22 cellular contexts compared by ENCODE assay signal in the genomic region with DNA sequence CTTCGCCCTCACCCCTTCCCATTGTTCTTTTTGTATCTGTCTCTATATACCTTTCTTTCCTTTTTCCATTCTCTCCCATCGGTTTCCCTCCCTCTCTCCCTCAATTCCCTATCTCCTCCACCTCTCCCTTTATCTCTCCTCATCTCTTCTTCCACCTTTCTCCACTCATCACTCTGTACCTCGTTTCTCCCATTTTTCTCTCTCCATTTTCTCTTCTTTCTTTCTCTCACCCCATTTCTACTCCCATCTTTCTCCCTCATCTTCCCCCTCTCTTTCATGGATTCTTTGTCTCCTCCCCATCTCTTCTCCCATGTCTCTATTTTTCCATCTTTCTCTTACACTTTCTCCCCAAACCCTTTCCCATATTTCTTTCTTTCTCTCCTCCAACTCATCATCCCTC.
A peak's percentile ranks its signal among the peaks of the same experiment; 100 is the strongest.
DNase-seq lines count a peak whose midpoint lies in the region; ATAC-seq and TF ChIP-seq lines count a peak whose summit lies in the region.
"Had no signal": no experiment of that assay in that cellular context is flagged by ENCODE, and none has a peak within 500 bp of the region (broad histone marks: within the 10 kb centered on the region; RNA-seq: fewer than 3 reads in every experiment).

No MANE protein-coding gene starts in this region.

- no peak overlapping the region for H3K4me3 Mint-ChIP-seq in activated B cell treated with CpG ODN at 0.5 μM for 24 hours
- H3K4me3 Mint-ChIP-seq: B cell; CD4-positive, alpha-beta T cell; CD8-positive, alpha-beta T cell had no signal

- POLR2A ChIA-PET in activated B cell treated with CpG ODN at 0.5 μM for 24 hours (lab: Charles Lee) = no interaction called here

- H3K9me3 ChIP-seq in BLaER1 (peaks cover 40% of the 10 kb centered on the region), DND-41 (ENCODE audit: insufficient read depth, low read length, severe bottlenecking) (no peaks in the 10 kb centered on the region), Loucy (ENCODE audit: insufficient read depth, low read depth, low read length) (no peaks in the 10 kb centered on the region), HAP-1 (no peaks in the 10 kb centered on the region)
- H3K9me3 ChIP-seq: A549, Caco-2 had no signal

- H3K27ac ChIP-seq in BLaER1 = peak overlapping the region; percentile 45; the same call in 1 of the 2 replicates
- H3K27ac ChIP-seq in DND-41 (ENCODE audit: low read length) = peak overlapping the region; percentile 84
- H3K27ac ChIP-seq: 22Rv1, A549, C4-2B had no signal

- DNase-seq in DND-41 = no peak
- DNase-seq in activated B cell treated with CpG ODN at 0.5 μM for 24 hours = no peak
- DNase-seq in HAP-1 (ENCODE audit: low spot score in 2 of 2) = no peak
- DNase-seq in activated CD8-positive, alpha-beta memory T cell treated with anti-CD3 and anti-CD28 coated beads, Interleukin-2, amount 50 U/mL, for 4 hours = no peak
- no peak for DNase-seq in DMS 273 (lab: John Stamatoyannopoulos, UW; ENCODE audit: unreplicated experiment)
- DNase-seq: AML-193; Caco-2; Calu3; CD4-positive, alpha-beta T cell; CD8-positive, alpha-beta T cell; DMS 273 treated with DMSO at 0.1 percent for 48 hours; DMS153; DMS53; DMS79; GF-D8 had no signal

- TF ChIP-seq CTCF in DND-41 (IDR thresholded peaks at IDR 0.05; ENCODE audit: borderline replicate concordance, extremely low read depth, low read length, poor library complexity, severe bottlenecking) (no peak), Loucy (conservative IDR thresholded peaks at IDR 0.05; ENCODE audit: low read length) (no peak), activated B cell treated with CpG ODN at 0.5 μM for 24 hours (IDR thresholded peaks at IDR 0.05) (peak; percentile 33)

- H3K9me3 Mint-ChIP-seq in activated B cell treated with CpG ODN at 0.5 μM for 24 hours = no peaks in the 10 kb centered on the region
- H3K9me3 Mint-ChIP-seq: CD4-positive, alpha-beta T cell; CD8-positive, alpha-beta T cell had no signal

- ATAC-seq in DND-41 (ENCODE audit: insufficient read depth, low read depth) (no peak), activated B cell treated with CpG ODN at 0.5 μM for 24 hours (ENCODE audit: low read depth) (no peak), HG03457 (IDR thresholded peaks at IDR 0.05; ENCODE audit: unreplicated experiment) (no peak)
- ATAC-seq: A549; CD8-positive, alpha-beta T cell had no signal

- H3K4me1 ChIP-seq in BLaER1 = peaks cover 35% of the 10 kb centered on the region
- peaks cover 27% of the 10 kb centered on the region for H3K4me1 ChIP-seq in DND-41 (ENCODE audit: insufficient read depth, low read length)
- peaks cover 21% of the 10 kb centered on the region for H3K4me1 ChIP-seq in Loucy (ENCODE audit: insufficient read depth, low read length, poor library complexity, severe bottlenecking)
- no peaks in the 10 kb centered on the region for H3K4me1 ChIP-seq in HAP-1
- H3K4me1 ChIP-seq: A549, Caco-2 had no signal

- H3K27me3 ChIP-seq in BLaER1 = no peaks in the 10 kb centered on the region
- no peaks in the 10 kb centered on the region for H3K27me3 ChIP-seq in DND-41 (ENCODE audit: insufficient read depth, low read length, poor library complexity)
- H3K27me3 ChIP-seq in Loucy (ENCODE audit: insufficient read depth, low read length, poor library complexity, severe bottlenecking) = no peaks in the 10 kb centered on the region
- H3K27me3 ChIP-seq in HAP-1 (ENCODE audit: low read depth) = no peaks in the 10 kb centered on the region

- H3K79me2 ChIP-seq in DND-41 (ENCODE audit: insufficient read depth, low read length) (no peaks in the 10 kb centered on the region), Loucy (ENCODE audit: insufficient read depth, low read length) (no peaks in the 10 kb centered on the region)

- in situ Hi-C loops in HAP-1 (cut with MboI; ENCODE audit: low sequenced_read_pairs) = no loop called here

- H3K27me3 Mint-ChIP-seq in activated B cell treated with CpG ODN at 0.5 μM for 24 hours = peaks cover 6% of the 10 kb centered on the region
- H3K27me3 Mint-ChIP-seq: CD4-positive, alpha-beta T cell had no signal

- H3K9ac ChIP-seq in BLaER1 = no peak overlapping the region
- H3K9ac ChIP-seq in DND-41 (ENCODE audit: low read depth, low read length) = 0 out of 2 replicates have a peak overlapping the region, but pooled peaks have one; percentile 27
- H3K9ac ChIP-seq in Loucy (ENCODE audit: low read depth, low read length, poor library complexity, severe bottlenecking) = no peak overlapping the region

- no peaks in the 10 kb centered on the region for H3K9me2 ChIP-seq in Loucy (replicated peaks; ENCODE audit: low read depth, low read length)

- H3K36me3 ChIP-seq in BLaER1 (peaks cover 79% of the 10 kb centered on the region), DND-41 (ENCODE audit: insufficient read depth, low read length) (no peaks in the 10 kb centered on the region), Loucy (ENCODE audit: insufficient read depth, low read length) (no peaks in the 10 kb centered on the region), HAP-1 (replicated peaks) (no peaks in the 10 kb centered on the region)

- H3K4me3 ChIP-seq in BLaER1 (no peak overlapping the region), DND-41 (ENCODE audit: low read depth in 1 of 2, low read length in 2 of 2) (no peak overlapping the region), Loucy (ENCODE audit: low read length, poor library complexity, severe bottlenecking) (no peak overlapping the region), HAP-1 (no peak overlapping the region)
- H3K4me3 ChIP-seq: A549 had no signal

- H3K4me2 ChIP-seq in BLaER1 = peak overlapping the region; percentile 58
- no peak overlapping the region for H3K4me2 ChIP-seq in DND-41 (ENCODE audit: insufficient read depth, low read length)
- peak overlapping the region; percentile 53 for H3K4me2 ChIP-seq in Loucy (ENCODE audit: low read depth, low read length, poor library complexity, severe bottlenecking)
- H3K4me2 ChIP-seq: A549 had no signal

- H4K20me1 ChIP-seq in BLaER1 (no peaks in the 10 kb centered on the region), DND-41 (ENCODE audit: insufficient read depth, low read length) (no peaks in the 10 kb centered on the region), Loucy (ENCODE audit: insufficient read depth, low read length, poor library complexity, severe bottlenecking) (no peaks in the 10 kb centered on the region)

- H3F3A ChIP-seq in Loucy (ENCODE audit: low read depth) = no peaks in the 10 kb centered on the region

- H3K4me1 Mint-ChIP-seq in activated B cell treated with CpG ODN at 0.5 μM for 24 hours = peaks cover 2% of the 10 kb centered on the region

- intact Hi-C loops in activated B cell treated with CpG ODN at 0.5 μM for 24 hours (cut with micrococcal nuclease) = no loop called here

- CTCF ChIA-PET in activated B cell treated with CpG ODN at 0.5 μM for 24 hours (lab: Charles Lee) = no interaction called here

- H2AFZ ChIP-seq in DND-41 (ENCODE audit: low read depth, low read length) (peak overlapping the region; percentile 65), Loucy (ENCODE audit: low read length) (peak overlapping the region; percentile 73; the same call in 1 of the 2 replicates)

- H3K36me3 Mint-ChIP-seq in activated B cell treated with CpG ODN at 0.5 μM for 24 hours (ENCODE audit: low read depth) = no peaks in the 10 kb centered on the region
- H3K36me3 Mint-ChIP-seq: CD8-positive, alpha-beta T cell had no signal

- H3K27ac Mint-ChIP-seq in activated B cell treated with CpG ODN at 0.5 μM for 24 hours = no peak overlapping the region
- H3K27ac Mint-ChIP-seq: B cell; CD4-positive, alpha-beta T cell; CD8-positive, alpha-beta T cell had no signal
